ENCODE assay signal across 8 cellular contexts in the genomic region with DNA sequence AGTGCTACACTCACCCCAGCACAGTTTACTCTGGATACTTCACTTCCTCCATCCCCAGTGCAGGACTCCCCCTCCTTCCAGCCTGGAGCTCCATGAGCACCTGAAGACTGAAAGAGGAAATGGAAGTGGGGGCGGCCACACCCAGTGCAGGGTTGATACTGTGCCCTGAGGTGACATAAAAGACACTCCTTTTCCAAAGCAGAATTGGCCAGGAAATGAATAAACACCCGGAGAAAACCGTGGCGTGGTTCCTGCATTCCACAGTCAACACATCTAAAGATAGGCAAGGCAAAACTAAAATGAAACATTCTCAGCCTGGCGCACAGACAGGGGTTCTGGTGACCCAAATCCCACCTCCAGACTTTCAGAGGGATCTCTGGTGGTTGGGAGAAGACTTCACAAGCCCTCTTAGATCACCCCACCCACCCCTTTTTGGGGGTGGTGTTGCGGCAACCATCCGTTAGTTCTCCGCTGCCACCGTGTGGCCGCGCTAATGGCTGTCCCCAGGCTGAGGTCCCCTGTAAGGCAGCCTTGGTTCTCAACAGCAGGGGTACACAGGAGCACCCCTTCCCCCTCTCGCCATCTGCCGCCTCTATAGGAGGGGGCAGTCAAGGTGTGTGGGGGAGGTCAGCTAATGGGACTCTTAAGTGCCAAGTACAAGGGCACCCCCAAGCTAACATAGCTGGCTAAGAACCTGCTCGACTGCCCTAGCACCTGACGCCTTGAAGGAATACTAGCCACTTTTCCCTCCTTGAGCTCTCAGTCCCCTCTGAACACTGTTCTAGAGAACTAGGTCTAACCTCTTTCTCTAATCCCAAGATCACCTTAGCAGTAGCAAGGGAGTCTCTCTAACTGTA. TPM values are rescaled to one million over a fixed set of nuclear protein-coding genes. Genes with fewer than 3 reads are reported as not detected.
DNase-seq lines count a peak whose midpoint lies in the region; ATAC-seq lines count a peak whose summit lies in the region.

No MANE protein-coding gene starts in this region.

- H3K4me1 Mint-ChIP-seq in activated T-cell treated with anti-CD3 and anti-CD28 coated beads, Interleukin-2, amount 50 U/mL, for 72 hours (ENCODE audit: low read depth): peaks cover 15% of the 10 kb centered on the region

- H3K9me3 Mint-ChIP-seq in activated T-cell treated with anti-CD3 and anti-CD28 coated beads, Interleukin-2, amount 50 U/mL, for 72 hours: no peaks in the 10 kb centered on the region

- H3K36me3 Mint-ChIP-seq in activated T-cell treated with anti-CD3 and anti-CD28 coated beads, Interleukin-2, amount 50 U/mL, for 72 hours (ENCODE audit: insufficient read depth in 2 of 2): peaks cover 0 to 4% of the 10 kb centered on the region in 2 donors

- H3K4me3 Mint-ChIP-seq in activated T-cell treated with anti-CD3 and anti-CD28 coated beads, Interleukin-2, amount 50 U/mL, for 72 hours: peak overlapping the region; percentile 65 to 76

- peak; percentile 19 to 50 for ATAC-seq in activated T-cell treated with anti-CD3 and anti-CD28 coated beads, Interleukin-2, amount 50 U/mL, for 72 hours (replicated peaks in 1 of 2)

- no peaks in the 10 kb centered on the region for H3K27me3 Mint-ChIP-seq in activated T-cell treated with anti-CD3 and anti-CD28 coated beads, Interleukin-2, amount 50 U/mL, for 72 hours (ENCODE audit: low read depth)

- DNase-seq in NCI-H524 (lab: John Stamatoyannopoulos, UW): peak; percentile 21 to 63
- no peak for DNase-seq in NCI-H524 treated with DMSO at 0.1 percent for 48 hours (lab: John Stamatoyannopoulos, UW)
- DNase-seq in NOMO-1 treated with DMSO at 0.1 percent for 48 hours (lab: John Stamatoyannopoulos, UW; ENCODE audit: unreplicated experiment): peak; percentile 18
- DNase-seq in activated T-cell treated with anti-CD3 and anti-CD28 coated beads, Interleukin-2, amount 50 U/mL, for 72 hours: peak; percentile 50 to 62
- DNase-seq in fibroblast of gingiva (ENCODE audit: low read depth): peak; percentile 37
- peak; percentile 41 for DNase-seq in occipital lobe (lab: John Stamatoyannopoulos, UW)
- DNase-seq in ureter (ENCODE audit: low spot score): peak; percentile 70
- no peak for DNase-seq in NCI-H345 treated with DMSO at 0.1 percent for 48 hours (lab: John Stamatoyannopoulos, UW; ENCODE audit: unreplicated experiment)

- H3K27ac Mint-ChIP-seq in activated T-cell treated with anti-CD3 and anti-CD28 coated beads, Interleukin-2, amount 50 U/mL, for 72 hours: peak overlapping the region; percentile 81

RNA-seq across cellular contexts. Expression of gene MST1R, which starts 2.6 kb away (rescaled TPM):
- 1 to 10 TPM in 1 of 2 donors, under 1 TPM in 1; 0.84 to 2.4 TPM for total RNA-seq in activated T-cell treated with anti-CD3 and anti-CD28 coated beads, Interleukin-2, amount 50 U/mL, for 72 hours
- total RNA-seq in occipital lobe (0.31 TPM), ureter (39.2 TPM)

RNA-seq across cellular contexts. Expression of gene MON1A, which starts 23.4 kb away (rescaled TPM):
- total RNA-seq in activated T-cell treated with anti-CD3 and anti-CD28 coated beads, Interleukin-2, amount 50 U/mL, for 72 hours: 10 to 100 TPM in 1 of 2 donors, 1 to 10 TPM in 1; 9.1 to 12.0 TPM
- 16.8 TPM for total RNA-seq in occipital lobe
- total RNA-seq in ureter: 11.8 TPM

RNA-seq across cellular contexts. Expression of gene RBM6, which starts 33.7 kb away (rescaled TPM):
- total RNA-seq in activated T-cell treated with anti-CD3 and anti-CD28 coated beads, Interleukin-2, amount 50 U/mL, for 72 hours: 10 to 100 TPM; 57.4 to 70.4 TPM
- total RNA-seq in occipital lobe (83.3 TPM), ureter (130 TPM)

RNA-seq across cellular contexts. Expression of gene CAMKV, which starts 36.5 kb away (rescaled TPM):
- total RNA-seq in activated T-cell treated with anti-CD3 and anti-CD28 coated beads, Interleukin-2, amount 50 U/mL, for 72 hours: under 1 TPM in 1 of 2 donors, not detected in 1; 0.50 TPM
- total RNA-seq in occipital lobe: 188 TPM
- not detected for total RNA-seq in ureter

RNA-seq across cellular contexts. Expression of gene TRAIP, which starts 49.9 kb away (rescaled TPM):
- total RNA-seq in activated T-cell treated with anti-CD3 and anti-CD28 coated beads, Interleukin-2, amount 50 U/mL, for 72 hours: 10 to 100 TPM; 28.0 to 47.2 TPM
- total RNA-seq in occipital lobe (2.2 TPM), ureter (2.0 TPM)

Comparison
In these comparisons a context has a peak if more than half of its experiments do, and no peak if none do; other contexts are left out.
1. DNase-seq: peak in NCI-H524 (2 of 2), NOMO-1 treated with DMSO at 0.1 percent for 48 hours (single experiment), activated T-cell treated with anti-CD3 and anti-CD28 coated beads, Interleukin-2, amount 50 U/mL, for 72 hours (2 of 2), fibroblast of gingiva (single experiment), occipital lobe (single experiment) and ureter (single experiment); none in NCI-H524 treated with DMSO at 0.1 percent for 48 hours (single experiment) and NCI-H345 treated with DMSO at 0.1 percent for 48 hours (single experiment).
2. RNA of gene MST1R, which starts 2.6 kb away (total RNA-seq): 39.2 TPM in ureter (single experiment); 0.84 to 2.4 TPM in activated T-cell treated with anti-CD3 and anti-CD28 coated beads, Interleukin-2, amount 50 U/mL, for 72 hours and 0.31 TPM in occipital lobe (single experiment); every median in the first group is over 10 times any median in the second.